8 cellular contexts compared by ENCODE assay signal in the genomic region with DNA sequence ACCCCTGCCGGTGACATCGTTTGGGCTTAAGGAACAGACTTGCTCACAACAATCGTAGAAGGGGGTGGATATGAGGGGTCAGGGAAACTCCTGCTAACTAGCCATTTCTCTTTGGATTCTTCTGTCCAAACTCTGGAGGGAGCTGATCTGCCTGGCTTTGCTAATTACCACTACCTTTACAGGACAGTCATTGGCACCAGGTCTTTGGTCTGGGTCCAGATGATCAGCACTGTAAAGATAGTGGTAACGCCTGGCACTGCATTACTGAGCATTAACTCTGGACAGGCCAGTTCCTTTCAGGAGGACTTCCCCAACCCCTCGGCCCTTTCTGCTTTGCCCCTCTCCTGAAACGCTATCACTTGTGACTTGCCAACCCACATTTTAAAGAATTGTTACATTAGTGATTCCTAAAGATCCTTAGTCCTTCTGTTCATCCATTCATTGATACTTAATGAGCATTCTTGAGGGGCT. TPM values are rescaled to one million over a fixed set of nuclear protein-coding genes. Genes with fewer than 3 reads are reported as not detected.
DNase-seq lines count a peak whose midpoint lies in the region; ATAC-seq and TF ChIP-seq lines count a peak whose summit lies in the region.

No MANE protein-coding gene starts in this region.

- TF ChIP-seq RAD21 in liver (IDR thresholded peaks at IDR 0.05) = peak; percentile 33 to 37

- H3K36me3 Mint-ChIP-seq in activated CD8-positive, alpha-beta memory T cell treated with anti-CD3 and anti-CD28 coated beads, Interleukin-2, amount 10 ng/mL, durations not matched to agents 7 days and 5 days = peaks cover 20% of the 10 kb centered on the region
- peaks cover 18% of the 10 kb centered on the region for H3K36me3 Mint-ChIP-seq in brain

- TF ChIP-seq POLR2A in tibial nerve (IDR thresholded peaks at IDR 0.05) = no peak

- H3K4me3 ChIP-seq in liver (ENCODE audit: low read depth in 1 of 3, low read length in 3 of 3) (peak overlapping the region; percentile 58 to 89 (median 65)), tibial nerve (peak overlapping the region; percentile 53 to 83 (median 70))

- H3K27ac Mint-ChIP-seq in activated CD8-positive, alpha-beta memory T cell treated with anti-CD3 and anti-CD28 coated beads, Interleukin-2, amount 10 ng/mL, durations not matched to agents 7 days and 5 days = peak overlapping the region; percentile 98
- H3K27ac Mint-ChIP-seq in brain = peak overlapping the region; percentile 97 to 100 (median 98)

- H3K4me3 Mint-ChIP-seq in activated CD8-positive, alpha-beta memory T cell treated with anti-CD3 and anti-CD28 coated beads, Interleukin-2, amount 10 ng/mL, durations not matched to agents 7 days and 5 days = peak overlapping the region; percentile 100
- peak overlapping the region; percentile 99 to 100 (median 99) for H3K4me3 Mint-ChIP-seq in brain

- H3K27ac ChIP-seq in liver (ENCODE audit: low read depth in 1 of 2, low read length in 2 of 2) (peak overlapping the region; percentile 89), tibial nerve (peak overlapping the region; percentile 7 to 90 (median 84))

- ATAC-seq in activated CD8-positive, alpha-beta memory T cell treated with anti-CD3 and anti-CD28 coated beads, Interleukin-2, amount 10 ng/mL, durations not matched to agents 7 days and 5 days = no peak
- no peak for ATAC-seq in HG03520 (IDR thresholded peaks at IDR 0.05; ENCODE audit: unreplicated experiment)

- H3K27me3 ChIP-seq in liver (ENCODE audit: control insufficient read depth in 4 of 4, insufficient read depth in 4 of 4, low read length in 3 of 4) (no peaks in the 10 kb centered on the region), tibial nerve (no peaks in the 10 kb centered on the region)

- CTCF ChIA-PET in activated CD8-positive, alpha-beta memory T cell treated with anti-CD3 and anti-CD28 coated beads, Interleukin-2, amount 10 ng/mL, durations not matched to agents 7 days and 5 days (lab: Charles Lee) = no interaction called here

- H3K9ac ChIP-seq in liver (ENCODE audit: low read depth in 1 of 2, low read length in 2 of 2) = peak overlapping the region; percentile 46 to 69

- peak in 1 of 2 experiments; percentile 7 for TF ChIP-seq CTCF in brain (conservative IDR thresholded peaks at IDR 0.05)
- TF ChIP-seq CTCF in liver (IDR thresholded peaks at IDR 0.05; ENCODE audit: low read depth, low read length, missing input control) = peak; percentile 10
- TF ChIP-seq CTCF in tibial nerve (IDR thresholded peaks at IDR 0.05) = no peak

- no peak for DNase-seq in activated CD8-positive, alpha-beta memory T cell treated with anti-CD3 and anti-CD28 coated beads, Interleukin-2, amount 10 ng/mL, durations not matched to agents 7 days and 5 days
- DNase-seq in activated CD8-positive, alpha-beta memory T cell treated with anti-CD3 and anti-CD28 coated beads, Interleukin-2, amount 50 U/mL, for 4 hours = no peak
- DNase-seq in tibial nerve (ENCODE audit: low spot score in 2 of 2) = no peak
- DNase-seq in COR-L47 (lab: John Stamatoyannopoulos, UW) = no peak
- DNase-seq in NCI-H2196 (lab: John Stamatoyannopoulos, UW; ENCODE audit: unreplicated experiment) = no peak

- H3K4me1 Mint-ChIP-seq in activated CD8-positive, alpha-beta memory T cell treated with anti-CD3 and anti-CD28 coated beads, Interleukin-2, amount 10 ng/mL, durations not matched to agents 7 days and 5 days = peaks cover 47% of the 10 kb centered on the region
- H3K4me1 Mint-ChIP-seq in brain = peaks cover 65% of the 10 kb centered on the region

- no peaks in the 10 kb centered on the region for H3K27me3 Mint-ChIP-seq in activated CD8-positive, alpha-beta memory T cell treated with anti-CD3 and anti-CD28 coated beads, Interleukin-2, amount 10 ng/mL, durations not matched to agents 7 days and 5 days
- H3K27me3 Mint-ChIP-seq in brain = peaks cover 20% of the 10 kb centered on the region

- H3K4me1 ChIP-seq in liver (ENCODE audit: control insufficient read depth in 4 of 4, insufficient read depth in 4 of 4, low read length in 3 of 4) = peaks cover 9 to 37% (median 25%) of the 10 kb centered on the region in 4 donors
- H3K4me1 ChIP-seq in tibial nerve = peaks cover 0 to 64% (median 31%) of the 10 kb centered on the region in 4 donors

- 5% methylated on average over 6 of the region's 6 CpGs for whole genome bisulfite sequencing in liver
- WGBS in tibial nerve, 2 donors = 0 to 5% methylated on average over 6 of the region's 6 CpGs

- H3K36me3 ChIP-seq in liver (ENCODE audit: control insufficient read depth in 4 of 4, insufficient read depth in 3 of 4, low read depth in 1 of 4, low read length in 3 of 4) (peaks cover 2 to 6% (median 5%) of the 10 kb centered on the region in 4 donors), tibial nerve (peaks cover 0 to 15% (median 0%) of the 10 kb centered on the region in 3 donors)

- H3K9me3 ChIP-seq in liver (ENCODE audit: control insufficient read depth in 4 of 4, low read length in 3 of 4) (no peaks in the 10 kb centered on the region), tibial nerve (no peaks in the 10 kb centered on the region)

- H3K9me3 Mint-ChIP-seq in activated CD8-positive, alpha-beta memory T cell treated with anti-CD3 and anti-CD28 coated beads, Interleukin-2, amount 10 ng/mL, durations not matched to agents 7 days and 5 days (ENCODE audit: low read depth) = no peaks in the 10 kb centered on the region
- H3K9me3 Mint-ChIP-seq in brain = no peaks in the 10 kb centered on the region

- no peak for TF ChIP-seq EP300 in tibial nerve (IDR thresholded peaks at IDR 0.05)

TF ChIP-seq in liver, 16 proteins besides CTCF, POLR2A, EP300 and RAD21:
- TF ChIP-seq, protein P1, sequence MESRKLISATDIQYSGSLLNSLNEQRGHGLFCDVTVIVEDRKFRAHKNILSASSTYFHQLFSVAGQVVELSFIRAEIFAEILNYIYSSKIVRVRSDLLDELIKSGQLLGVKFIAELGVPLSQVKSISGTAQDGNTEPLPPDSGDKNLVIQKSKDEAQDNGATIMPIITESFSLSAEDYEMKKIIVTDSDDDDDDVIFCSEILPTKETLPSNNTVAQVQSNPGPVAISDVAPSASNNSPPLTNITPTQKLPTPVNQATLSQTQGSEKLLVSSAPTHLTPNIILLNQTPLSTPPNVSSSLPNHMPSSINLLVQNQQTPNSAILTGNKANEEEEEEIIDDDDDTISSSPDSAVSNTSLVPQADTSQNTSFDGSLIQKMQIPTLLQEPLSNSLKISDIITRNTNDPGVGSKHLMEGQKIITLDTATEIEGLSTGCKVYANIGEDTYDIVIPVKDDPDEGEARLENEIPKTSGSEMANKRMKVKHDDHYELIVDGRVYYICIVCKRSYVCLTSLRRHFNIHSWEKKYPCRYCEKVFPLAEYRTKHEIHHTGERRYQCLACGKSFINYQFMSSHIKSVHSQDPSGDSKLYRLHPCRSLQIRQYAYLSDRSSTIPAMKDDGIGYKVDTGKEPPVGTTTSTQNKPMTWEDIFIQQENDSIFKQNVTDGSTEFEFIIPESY (IDR thresholded peaks at IDR 0.05) = no peak
- TF ChIP-seq, protein P2, sequence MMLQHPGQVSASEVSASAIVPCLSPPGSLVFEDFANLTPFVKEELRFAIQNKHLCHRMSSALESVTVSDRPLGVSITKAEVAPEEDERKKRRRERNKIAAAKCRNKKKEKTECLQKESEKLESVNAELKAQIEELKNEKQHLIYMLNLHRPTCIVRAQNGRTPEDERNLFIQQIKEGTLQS (IDR thresholded peaks at IDR 0.05) = no peak
- TF ChIP-seq RXRA (IDR thresholded peaks at IDR 0.05) (peak in 1 of 2 donors; percentile 18), HNF4A (conservative IDR thresholded peaks at IDR 0.05) (peak; percentile 58 to 69), SP1 (IDR thresholded peaks at IDR 0.05) (peak; percentile 14), EGR1 (IDR thresholded peaks at IDR 0.05; ENCODE audit: low read depth in 2 of 2) (no peak), FOXA1 (IDR thresholded peaks at IDR 0.05) (no peak)

RNA-seq across cellular contexts. Expression of a gene that starts 0.8 kb away (rescaled TPM):
- total RNA-seq in activated CD8-positive, alpha-beta memory T cell treated with anti-CD3 and anti-CD28 coated beads, Interleukin-2, amount 10 ng/mL, durations not matched to agents 7 days and 5 days = 10 to 100 TPM; 12.9 to 15.5 TPM
- 30.1 TPM for polyA plus RNA-seq in brain (ENCODE audit: insufficient read depth, low read depth, low replicate concordance)
- 1 to 10 TPM; 3.3 to 8.5 TPM for total RNA-seq in liver
- polyA plus RNA-seq in liver = 10 to 100 TPM in 1 of 2 donors, 1 to 10 TPM in 1; 5.1 to 39.9 TPM
- total RNA-seq in tibial nerve = 10 to 100 TPM in 2 of 4 donors, 1 to 10 TPM in 2; 1.2 to 23.9 (median 9.5) TPM

RNA-seq across cellular contexts. Expression of a gene that starts 3.5 kb away (rescaled TPM):
- 10 to 100 TPM; 38.7 to 54.5 TPM for total RNA-seq in activated CD8-positive, alpha-beta memory T cell treated with anti-CD3 and anti-CD28 coated beads, Interleukin-2, amount 10 ng/mL, durations not matched to agents 7 days and 5 days
- polyA plus RNA-seq in brain (ENCODE audit: insufficient read depth, low read depth, low replicate concordance) = 113 TPM
- 10 to 100 TPM in 1 of 2 donors, 1 to 10 TPM in 1; 2.8 to 20.9 TPM for total RNA-seq in liver
- polyA plus RNA-seq in liver = 1 to 10 TPM; 3.0 to 3.2 TPM
- 100 to 1,000 TPM in 2 of 4 donors, 10 to 100 TPM in 2; 71.1 to 133 (median 94.2) TPM for total RNA-seq in tibial nerve

RNA-seq across cellular contexts. Expression of a gene that starts 42.1 kb away (rescaled TPM):
- total RNA-seq in activated CD8-positive, alpha-beta memory T cell treated with anti-CD3 and anti-CD28 coated beads, Interleukin-2, amount 10 ng/mL, durations not matched to agents 7 days and 5 days = not detected
- polyA plus RNA-seq in brain (ENCODE audit: insufficient read depth, low read depth, low replicate concordance) = 10.7 TPM
- 100 to 1,000 TPM in 1 of 2 donors, 10 to 100 TPM in 1; 43.0 to 198 TPM for total RNA-seq in liver
- 10 to 100 TPM; 42.0 to 99.9 TPM for polyA plus RNA-seq in liver
- total RNA-seq in tibial nerve = 100 to 1,000 TPM; 167 to 527 (median 264) TPM

Comparison
In these comparisons a context has a peak if more than half of its experiments do, and no peak if none do; other contexts are left out.
1. RNA of a gene that starts 42.1 kb away (total RNA-seq): 167 to 527 TPM in tibial nerve and 43.0 to 198 TPM in liver; not detected in activated CD8-positive, alpha-beta memory T cell treated with anti-CD3 and anti-CD28 coated beads, Interleukin-2, amount 10 ng/mL, durations not matched to agents 7 days and 5 days; every median in the first group is over 10 times any median in the second.